ENCODE assay signal across 1 cellular context in the genomic region with DNA sequence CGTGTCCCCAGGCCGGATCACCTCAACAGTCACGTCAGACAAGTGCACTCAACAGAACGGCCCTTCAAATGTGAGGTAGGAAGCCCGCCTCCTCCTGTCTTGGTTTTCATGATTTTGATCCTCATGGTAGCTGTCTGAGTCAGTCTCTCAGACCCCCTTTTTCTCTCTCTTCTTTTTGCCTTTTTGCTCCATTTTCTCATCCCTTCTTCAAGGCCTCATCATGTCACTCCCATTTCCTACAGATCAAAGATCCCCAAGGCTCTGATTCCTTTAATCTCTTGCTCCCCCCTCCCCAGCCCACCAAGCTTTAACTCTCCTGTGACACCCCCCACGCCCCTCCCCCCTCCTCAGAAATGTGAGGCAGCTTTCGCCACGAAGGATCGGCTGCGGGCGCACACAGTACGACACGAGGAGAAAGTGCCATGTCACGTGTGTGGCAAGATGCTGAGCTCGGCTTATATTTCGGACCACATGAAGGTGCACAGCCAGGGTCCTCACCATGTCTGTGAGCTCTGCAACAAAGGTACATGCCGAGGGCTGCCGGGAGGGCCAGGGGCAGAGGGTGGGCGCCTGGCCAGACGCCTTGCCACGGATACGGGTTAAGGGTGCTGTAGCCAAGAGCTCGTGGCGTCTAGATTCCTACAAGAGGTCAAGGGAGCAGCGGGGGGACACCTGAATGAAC.
TF ChIP-seq lines count a peak whose summit lies in the region.

No MANE protein-coding gene starts in this region.

TF ChIP-seq in endothelial cell of umbilical vein, 7 proteins besides CTCF, POLR2A, EP300 and RAD21:
- no peak for TF ChIP-seq MYC (IDR thresholded peaks at IDR 0.05; ENCODE audit: low read depth, low read length)
- TF ChIP-seq, protein P1, sequence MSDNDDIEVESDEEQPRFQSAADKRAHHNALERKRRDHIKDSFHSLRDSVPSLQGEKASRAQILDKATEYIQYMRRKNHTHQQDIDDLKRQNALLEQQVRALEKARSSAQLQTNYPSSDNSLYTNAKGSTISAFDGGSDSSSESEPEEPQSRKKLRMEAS (IDR thresholded peaks at IDR 0.05; ENCODE audit: insufficient read depth, insufficient read length): no peak
- no peak for TF ChIP-seq EZH2 (IDR thresholded peaks at IDR 0.05; ENCODE audit: borderline replicate concordance, low read depth, low read length, severe bottlenecking)
- TF ChIP-seq FOS (IDR thresholded peaks at IDR 0.05; ENCODE audit: borderline replicate concordance, insufficient read depth, low read length): no peak
- no peak for TF ChIP-seq GATA2 (IDR thresholded peaks at IDR 0.05; ENCODE audit: insufficient read depth, insufficient read length, low read depth, low read length)
- TF ChIP-seq POLR2AphosphoS5 (IDR thresholded peaks at IDR 0.05; ENCODE audit: insufficient read depth, low read depth, low read length): no peak
- no peak for TF ChIP-seq JUN (IDR thresholded peaks at IDR 0.05; ENCODE audit: borderline replicate concordance, insufficient read depth, insufficient read length, low read depth)
